In the genomic region with DNA sequence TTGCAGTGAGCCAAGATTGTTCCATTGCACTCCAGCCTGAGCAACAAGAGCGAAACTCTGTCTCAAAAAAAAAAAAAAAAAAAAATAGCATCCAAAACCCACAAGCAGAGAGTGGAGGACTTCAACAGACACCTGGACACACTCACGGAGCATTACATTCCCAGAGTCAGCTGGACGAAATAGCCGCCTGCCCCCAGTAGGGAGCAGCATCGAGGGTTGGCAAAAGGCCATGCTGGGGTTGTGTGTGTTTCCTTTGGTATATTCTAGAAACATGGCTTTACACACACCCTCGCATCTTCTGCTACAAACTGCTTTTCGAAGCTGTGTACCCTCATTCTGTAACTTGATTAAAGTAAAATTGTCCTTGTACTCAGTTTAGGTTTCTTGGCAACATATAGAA, we compare ENCODE assay signal across 1 cellular context.
TF ChIP-seq lines count a peak whose summit lies in the region.

No MANE protein-coding gene starts in this region.

TF ChIP-seq in HepG2, 621 proteins besides CTCF, POLR2A, EP300 and RAD21:
- 0 out of 2 replicates have a peak, but pooled peaks have one; percentile 14 for TF ChIP-seq SMC3 (IDR thresholded peaks at IDR 0.05; ENCODE audit: low read length)
- no peak for TF ChIP-seq FOXK2 (IDR thresholded peaks at IDR 0.05)
- TF ChIP-seq MTA3 (CRISPR knock-in tag; IDR thresholded peaks at IDR 0.05) = no peak
- TF ChIP-seq MED8 (CRISPR knock-in tag; IDR thresholded peaks at IDR 0.05; ENCODE audit: insufficient replicate concordance) = no peak
- no peak for TF ChIP-seq JUNB (CRISPR knock-in tag; IDR thresholded peaks at IDR 0.05; ENCODE audit: borderline replicate concordance)
- no peak for TF ChIP-seq ZNF367 (CRISPR knock-in tag; IDR thresholded peaks at IDR 0.05; ENCODE audit: borderline replicate concordance)
- TF ChIP-seq ZNF569 (CRISPR knock-in tag; IDR thresholded peaks at IDR 0.05; ENCODE audit: borderline replicate concordance) = no peak
- peak; percentile 24; the same call in 1 of the 2 replicates for TF ChIP-seq STAG1 (CRISPR knock-in tag; IDR thresholded peaks at IDR 0.05)
- TF ChIP-seq ZFAT (CRISPR knock-in tag; conservative IDR thresholded peaks at IDR 0.05) = no peak
- TF ChIP-seq ZNF546 (CRISPR knock-in tag; conservative IDR thresholded peaks at IDR 0.05) = no peak
- no peak for TF ChIP-seq PTBP1 (IDR thresholded peaks at IDR 0.05; ENCODE audit: low read depth, low read length, poor library complexity, severe bottlenecking)
- TF ChIP-seq DMAP1 (CRISPR knock-in tag; IDR thresholded peaks at IDR 0.05) = no peak
